ENCODE assay signal across 10 cellular contexts in the genomic region with DNA sequence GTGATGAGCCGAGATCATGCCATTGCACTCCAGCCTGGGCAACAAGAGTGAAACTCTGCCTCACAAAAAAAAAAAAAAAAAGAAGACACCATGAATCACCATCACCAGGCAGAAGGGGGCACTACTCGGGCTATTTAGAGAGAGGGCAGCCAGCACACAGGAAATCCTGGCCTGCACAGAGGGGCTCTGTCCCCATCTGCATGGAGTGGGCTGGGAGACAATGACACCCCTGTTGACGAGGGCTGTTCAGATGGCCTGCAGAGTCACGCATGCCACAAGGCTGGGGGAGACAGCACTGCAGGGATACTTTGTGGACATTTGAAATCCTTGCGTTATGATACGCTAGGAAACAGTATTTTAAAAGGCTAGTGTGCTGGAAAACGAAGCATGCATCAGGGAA. TPM values are rescaled to one million over a fixed set of nuclear protein-coding genes. Genes with fewer than 3 reads are reported as not detected.
A peak's percentile ranks its signal among the peaks of the same experiment; 100 is the strongest.
DNase-seq lines count a peak whose midpoint lies in the region; ATAC-seq, FAIRE-seq and TF ChIP-seq lines count a peak whose summit lies in the region.
"Had no signal": no experiment of that assay in that cellular context is flagged by ENCODE, and none has a peak within 500 bp of the region (broad histone marks: within the 10 kb centered on the region; RNA-seq: fewer than 3 reads in every experiment).

No MANE protein-coding gene starts in this region.

- no peak for TF ChIP-seq EP300 in A549 (IDR thresholded peaks at IDR 0.05)

- CTCF ChIA-PET in A549 (lab: Yijun Ruan, JAX) (interaction anchor here (0.6 to 23.5 kb wide), 7 partner anchors 13 to 895 kb away, joined by 3 to 859 read pairs (median 3); a partner anchor contains a TSS), HEK293T (lab: Yijun Ruan, JAX) (interaction anchor here (0.7 kb wide), 1 partner anchor 13 kb away, joined by 6 read pairs; no protein-coding TSS in a partner anchor)

- H3K27ac ChIP-seq in A549 (peak overlapping the region; percentile 19 to 77; a peak in 5 of 6 replicates), mesodermal cell (ENCODE audit: low read depth, low read length, severe bottlenecking) (peak overlapping the region; percentile 85)

- H3K4me1 ChIP-seq in A549 = peaks cover 58% of the 10 kb centered on the region
- H3K4me1 ChIP-seq in mesodermal cell (ENCODE audit: control insufficient read depth, insufficient read depth, low read length, poor library complexity, severe bottlenecking) = peaks cover 46% of the 10 kb centered on the region

- in situ Hi-C loops in astrocyte of the cerebellum (cut with HindIII; ENCODE audit: low sequenced_read_pairs) = no loop called here

- TF ChIP-seq CTCF in A549 (IDR thresholded peaks at IDR 0.05) (peak; percentile 34; the same call in 2 of the 3 replicates), astrocyte of the cerebellum (IDR thresholded peaks at IDR 0.05; ENCODE audit: low read depth, low read length, missing control alignments) (peak; percentile 12)

- POLR2A ChIA-PET in A549 (lab: Yijun Ruan, JAX) (no interaction called here), HEK293T (lab: Yijun Ruan, JAX) (no interaction called here)

- no peak for TF ChIP-seq POLR2A in A549 (IDR thresholded peaks at IDR 0.05; ENCODE audit: low read length)

- no peak overlapping the region for H3K4me3 ChIP-seq in A549
- no peak overlapping the region for H3K4me3 ChIP-seq in astrocyte of the cerebellum (ENCODE audit: low read depth, low read length)
- no peak overlapping the region for H3K4me3 ChIP-seq in mesodermal cell (ENCODE audit: extremely low read depth, insufficient read depth, low read length, poor library complexity, severe bottlenecking)

- no peak for FAIRE-seq in A549 (lab: Jason Lieb, UNC)

- TF ChIP-seq RAD21 in A549 (conservative IDR thresholded peaks at IDR 0.05 in 1 of 2, IDR thresholded peaks at IDR 0.05 in 1 of 2) = peak; percentile 33 to 62; a peak in 2 of 5 replicates

- H3K4me2 ChIP-seq in A549 = no peak overlapping the region

- WGBS in A549 (ENCODE audit: missing lambda C conversion rate) = 60% methylated on average over 7 of the region's 7 CpGs
- 56 to 61% methylated on average over 5 to 6 of the region's 7 CpGs for WGBS in mesodermal cell (ENCODE audit: insufficient coverage in 2 of 2), 2 experiments

- H3K36me3 ChIP-seq in mesodermal cell (ENCODE audit: control insufficient read depth, insufficient read depth, low read length) = peaks cover 3% of the 10 kb centered on the region

- no peaks in the 10 kb centered on the region for H3K9me3 ChIP-seq in A549
- no peaks in the 10 kb centered on the region for H3K9me3 ChIP-seq in mesodermal cell (ENCODE audit: control insufficient read depth, low read length)

- ATAC-seq in A549 (peak in 1 of 2 experiments; percentile 27; a peak in 3 of 6 replicates), HG02610 (IDR thresholded peaks at IDR 0.05; ENCODE audit: unreplicated experiment) (no peak), GM21360 (IDR thresholded peaks at IDR 0.05; ENCODE audit: unreplicated experiment) (no peak)
- ATAC-seq: naive thymus-derived CD4-positive, alpha-beta T cell had no signal

- DNase-seq in A549 (ENCODE audit: low read depth in 1 of 2, low spot score in 1 of 2) = peak in 1 of 2 experiments; percentile 48
- no peak for DNase-seq in HEK293T (ENCODE audit: extremely low spot score)
- DNase-seq in astrocyte of the cerebellum (ENCODE audit: low read depth) = no peak
- no peak for DNase-seq in DMS114 treated with DMSO at 0.1 percent for 48 hours (lab: John Stamatoyannopoulos, UW; ENCODE audit: unreplicated experiment)
- DNase-seq in ureter (ENCODE audit: low spot score) = no peak
- DNase-seq: CD4-positive, CD25-positive, alpha-beta regulatory T cell; naive thymus-derived CD4-positive, alpha-beta T cell had no signal

TF ChIP-seq in A549, 52 proteins besides CTCF, POLR2A, EP300 and RAD21:
- TF ChIP-seq, protein P1, sequence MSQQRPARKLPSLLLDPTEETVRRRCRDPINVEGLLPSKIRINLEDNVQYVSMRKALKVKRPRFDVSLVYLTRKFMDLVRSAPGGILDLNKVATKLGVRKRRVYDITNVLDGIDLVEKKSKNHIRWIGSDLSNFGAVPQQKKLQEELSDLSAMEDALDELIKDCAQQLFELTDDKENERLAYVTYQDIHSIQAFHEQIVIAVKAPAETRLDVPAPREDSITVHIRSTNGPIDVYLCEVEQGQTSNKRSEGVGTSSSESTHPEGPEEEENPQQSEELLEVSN (IDR thresholded peaks at IDR 0.05; ENCODE audit: borderline replicate concordance, low read depth) = no peak
- TF ChIP-seq NFE2L2 (conservative IDR thresholded peaks at IDR 0.05; ENCODE audit: low read length) (no peak), MAFK (IDR thresholded peaks at IDR 0.05; ENCODE audit: partially characterized antibody) (no peak), FOSB (CRISPR knock-in tag; IDR thresholded peaks at IDR 0.05) (no peak), ESRRA (IDR thresholded peaks at IDR 0.05; ENCODE audit: borderline replicate concordance, low read length) (no peak), SMC3 (IDR thresholded peaks at IDR 0.05) (no peak), PHF8 (IDR thresholded peaks at IDR 0.05; ENCODE audit: borderline replicate concordance, low read depth) (no peak), EHMT2 (IDR thresholded peaks at IDR 0.05; ENCODE audit: low read depth) (no peak)
- TF ChIP-seq, protein P2, sequence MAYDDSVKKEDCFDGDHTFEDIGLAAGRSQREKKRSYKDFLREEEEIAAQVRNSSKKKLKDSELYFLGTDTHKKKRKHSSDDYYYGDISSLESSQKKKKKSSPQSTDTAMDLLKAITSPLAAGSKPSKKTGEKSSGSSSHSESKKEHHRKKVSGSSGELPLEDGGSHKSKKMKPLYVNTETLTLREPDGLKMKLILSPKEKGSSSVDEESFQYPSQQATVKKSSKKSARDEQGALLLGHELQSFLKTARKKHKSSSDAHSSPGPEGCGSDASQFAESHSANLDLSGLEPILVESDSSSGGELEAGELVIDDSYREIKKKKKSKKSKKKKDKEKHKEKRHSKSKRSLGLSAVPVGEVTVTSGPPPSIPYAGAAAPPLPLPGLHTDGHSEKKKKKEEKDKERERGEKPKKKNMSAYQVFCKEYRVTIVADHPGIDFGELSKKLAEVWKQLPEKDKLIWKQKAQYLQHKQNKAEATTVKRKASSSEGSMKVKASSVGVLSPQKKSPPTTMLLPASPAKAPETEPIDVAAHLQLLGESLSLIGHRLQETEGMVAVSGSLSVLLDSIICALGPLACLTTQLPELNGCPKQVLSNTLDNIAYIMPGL (CRISPR knock-in tag; IDR thresholded peaks at IDR 0.05; ENCODE audit: borderline replicate concordance) = no peak

TF ChIP-seq in HEK293T, 16 proteins besides CTCF, POLR2A, EP300 and RAD21:
- no peak for TF ChIP-seq TARDBP (IDR thresholded peaks at IDR 0.05)
- peak; percentile 94 for TF ChIP-seq ZNF384 (IDR thresholded peaks at IDR 0.05)

RNA-seq across cellular contexts. Expression of a gene that starts 48.3 kb away (rescaled TPM):
- polyA plus RNA-seq in A549 (2011; rRNA removed) = 44.3 and 54.8 TPM in 2 replicates
- polyA plus RNA-seq in A549 (2012; cell fraction: cytosol; rRNA removed) = 47.9 and 48.0 TPM in 2 replicates
- 222 and 260 TPM in 2 replicates for polyA plus RNA-seq in A549 (2012; cell fraction: nucleus; rRNA removed)
- 70.7 to 103 TPM (median 90.6 TPM) in 3 replicates for polyA plus RNA-seq in A549 (2017; fragmentation: RNase III; extraction: RNeasy Plus Mini Kit Qiagen cat#74134 plus additional on column Dnase treatment)
- 20.1 and 41.6 TPM in 2 replicates for polyA minus RNA-seq in A549 (2011; rRNA and poly(A)+ RNA removed)
- 17.0 TPM for polyA plus RNA-seq in mesodermal cell (2013, experiment 1 of 2)
- 17.3 TPM for polyA plus RNA-seq in mesodermal cell (2013, experiment 2 of 2)
- total RNA-seq in ureter = 36.9 TPM
- total RNA-seq: CD4-positive, CD25-positive, alpha-beta regulatory T cell had no signal
- polyA plus RNA-seq: CD4-positive, CD25-positive, alpha-beta regulatory T cell; naive thymus-derived CD4-positive, alpha-beta T cell had no signal

RNA-seq across cellular contexts. Expression of a gene that starts 57.1 kb away (rescaled TPM):
- polyA plus RNA-seq in A549 (2011; rRNA removed) = 73.2 and 110 TPM in 2 replicates
- polyA plus RNA-seq in A549 (2012; cell fraction: cytosol; rRNA removed) = 96.6 and 104 TPM in 2 replicates
- 45.7 and 49.9 TPM in 2 replicates for polyA plus RNA-seq in A549 (2012; cell fraction: nucleus; rRNA removed)
- 140 to 164 TPM (median 153 TPM) in 3 replicates for polyA plus RNA-seq in A549 (2017; fragmentation: RNase III; extraction: RNeasy Plus Mini Kit Qiagen cat#74134 plus additional on column Dnase treatment)
- 36.4 and 52.6 TPM in 2 replicates for polyA minus RNA-seq in A549 (2011; rRNA and poly(A)+ RNA removed)
- polyA plus RNA-seq in mesodermal cell (2013, experiment 1 of 2) = 38.1 TPM
- polyA plus RNA-seq in mesodermal cell (2013, experiment 2 of 2) = 36.0 TPM
- total RNA-seq in ureter = 37.5 TPM
